ENCODE assay signal across 23 cellular contexts in the genomic region with DNA sequence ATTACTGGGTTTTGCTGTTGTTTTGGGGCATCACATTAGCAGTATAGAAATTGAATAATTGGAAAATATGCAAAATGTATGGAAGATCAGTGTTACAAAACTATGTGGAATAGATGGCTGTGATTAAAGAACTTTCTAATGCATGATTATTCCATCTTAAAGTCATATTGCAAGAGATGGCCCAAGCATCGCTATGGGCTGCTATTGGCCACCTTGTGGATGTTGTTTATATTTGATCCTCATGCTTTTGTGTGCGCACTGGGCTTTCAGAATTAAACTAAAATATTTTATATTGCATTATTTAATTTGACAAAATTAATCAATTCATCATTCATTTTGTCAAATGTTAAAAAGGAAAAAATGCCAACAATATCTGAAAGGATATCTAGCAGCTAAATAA.
"Had no signal": no experiment of that assay in that cellular context is flagged by ENCODE, and none has a peak within 500 bp of the region (broad histone marks: within the 10 kb centered on the region; RNA-seq: fewer than 3 reads in every experiment).

No MANE protein-coding gene starts in this region.

- H3K27me3 ChIP-seq: heart left ventricle, sigmoid colon, vagina had no signal

- H3K4me3 ChIP-seq: heart left ventricle, sigmoid colon, smooth muscle cell, vagina had no signal

- ATAC-seq: activated CD8-positive, alpha-beta T cell treated with anti-CD3 and anti-CD28 coated beads, Interleukin-2, amount 10 ng/mL, durations not matched to agents 7 days and 5 days; activated naive CD8-positive, alpha-beta T cell treated with anti-CD3 and anti-CD28 coated beads, Interleukin-2, amount 50 U/mL, for 24 hours; stimulated activated memory B cell treated with anti-CD40 and anti-IgM and Interleukin-4, amounts not matched to agents 10 μg/mL and 1 μg/mL and 100 μg/mL, for 72 hours had no signal

- H3K27me3 Mint-ChIP-seq: activated naive CD8-positive, alpha-beta T cell treated with anti-CD3 and anti-CD28 coated beads, Interleukin-2, amount 50 U/mL, for 24 hours; stimulated activated memory B cell treated with anti-CD40 and anti-IgM and Interleukin-4, amounts not matched to agents 10 μg/mL and 1 μg/mL and 100 μg/mL, for 72 hours had no signal

- H3K27ac ChIP-seq: epithelial cell of prostate, heart left ventricle, parathyroid adenoma, sigmoid colon, vagina, WERI-Rb-1 had no signal

- DNase-seq: activated CD4-positive, alpha-beta T cell treated with anti-CD3 and anti-CD28 coated beads, Interleukin-2, amount 50 U/mL, for 1 hour; activated CD4-positive, CD25-positive, alpha-beta regulatory T cell treated with anti-CD3 and anti-CD28 coated beads, Interleukin-2, amount 50 U/mL, for 72 hours; activated CD8-positive, alpha-beta T cell treated with anti-CD3 and anti-CD28 coated beads, Interleukin-2, amount 10 ng/mL, durations not matched to agents 7 days and 5 days; activated gamma-delta T cell; activated naive CD4-positive, alpha-beta T cell treated with anti-CD3 and anti-CD28 coated beads, Interleukin-2, amount 50 U/mL, for 16 hours; activated naive CD8-positive, alpha-beta T cell treated with anti-CD3 and anti-CD28 coated beads, Interleukin-2, amount 50 U/mL, for 24 hours; cerebellar nuclear complex; cortex of kidney; endodermal cell; heart left ventricle; left ventricle myocardium superior; midbrain; sigmoid colon; stimulated activated CD4-positive, alpha-beta T cell treated with anti-CD3 and anti-CD28 coated beads, Interleukin-15, amount 100 ng/mL, for 24 hours; trophoblast cell; WERI-Rb-1 had no signal

- H3K9me3 Mint-ChIP-seq: activated T-helper 1 cell treated with anti-CD3 and anti-CD28 coated beads, Interleukin-12 subunit alpha, Interleukin-12 subunit beta, Interleukin-2, Interleukin-4 antibody, amounts not matched to agents 30 ng/mL and 10 ng/mL and 1 ng/mL, durations not matched to agents 14 hours and 24 hours and 36 hours had no signal

- H3K36me3 ChIP-seq: heart left ventricle, sigmoid colon, vagina, WERI-Rb-1 had no signal

- H3K4me3 Mint-ChIP-seq: activated CD8-positive, alpha-beta T cell treated with anti-CD3 and anti-CD28 coated beads, Interleukin-2, amount 10 ng/mL, durations not matched to agents 7 days and 5 days; activated naive CD8-positive, alpha-beta T cell treated with anti-CD3 and anti-CD28 coated beads, Interleukin-2, amount 50 U/mL, for 24 hours; activated T-helper 1 cell treated with anti-CD3 and anti-CD28 coated beads, Interleukin-12 subunit alpha, Interleukin-12 subunit beta, Interleukin-2, Interleukin-4 antibody, amounts not matched to agents 30 ng/mL and 10 ng/mL and 1 ng/mL, durations not matched to agents 14 hours and 24 hours and 36 hours; endodermal cell; nephron; stimulated activated memory B cell treated with anti-CD40 and anti-IgM and Interleukin-4, amounts not matched to agents 10 μg/mL and 1 μg/mL and 100 μg/mL, for 72 hours had no signal

- H3K4me1 Mint-ChIP-seq: activated naive CD8-positive, alpha-beta T cell treated with anti-CD3 and anti-CD28 coated beads, Interleukin-2, amount 50 U/mL, for 24 hours; endodermal cell; nephron had no signal

- H3K27ac Mint-ChIP-seq: activated CD8-positive, alpha-beta T cell treated with anti-CD3 and anti-CD28 coated beads, Interleukin-2, amount 10 ng/mL, durations not matched to agents 7 days and 5 days; activated naive CD8-positive, alpha-beta T cell treated with anti-CD3 and anti-CD28 coated beads, Interleukin-2, amount 50 U/mL, for 24 hours; activated T-helper 1 cell treated with anti-CD3 and anti-CD28 coated beads, Interleukin-12 subunit alpha, Interleukin-12 subunit beta, Interleukin-2, Interleukin-4 antibody, amounts not matched to agents 30 ng/mL and 10 ng/mL and 1 ng/mL, durations not matched to agents 14 hours and 24 hours and 36 hours; endodermal cell; nephron; stimulated activated memory B cell treated with anti-CD40 and anti-IgM and Interleukin-4, amounts not matched to agents 10 μg/mL and 1 μg/mL and 100 μg/mL, for 72 hours had no signal

- H3K9me3 ChIP-seq: sigmoid colon, vagina had no signal

- H3K4me1 ChIP-seq: parathyroid adenoma, sigmoid colon, vagina had no signal

- H3K79me2 ChIP-seq: parathyroid adenoma had no signal

- H3K4me2 ChIP-seq: smooth muscle cell had no signal

- H3K9ac ChIP-seq: parathyroid adenoma had no signal
